17 cellular contexts compared by ENCODE assay signal in the genomic region with DNA sequence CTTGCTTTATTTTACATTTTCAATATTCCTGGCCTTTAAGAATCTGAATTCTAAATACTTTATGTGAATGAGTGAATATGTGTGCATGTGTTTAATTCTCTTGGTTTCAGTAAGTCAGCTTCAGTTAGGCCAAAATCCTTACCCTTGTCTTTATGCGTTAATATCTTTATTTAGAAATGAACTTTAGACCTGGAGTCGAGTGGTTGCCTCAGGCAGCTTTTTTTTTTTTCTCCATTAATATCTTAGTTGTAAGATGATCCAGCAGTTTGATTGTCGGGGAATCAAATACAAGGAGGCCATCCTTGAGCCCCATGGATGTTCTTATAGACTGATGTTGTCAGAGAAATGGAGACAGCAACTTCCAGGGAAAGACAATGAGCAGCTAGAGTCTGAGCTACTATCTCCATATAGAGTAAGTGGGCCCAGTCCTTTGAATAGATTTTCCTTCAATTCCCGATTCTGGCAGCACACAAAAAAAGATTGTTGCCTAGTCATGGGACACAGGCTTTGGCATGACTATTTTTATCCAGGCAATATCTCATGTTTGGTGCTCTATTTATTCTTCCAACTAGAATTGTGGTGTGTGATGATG.
DNase-seq lines count a peak whose midpoint lies in the region; ATAC-seq and TF ChIP-seq lines count a peak whose summit lies in the region.
"Had no signal": no experiment of that assay in that cellular context is flagged by ENCODE, and none has a peak within 500 bp of the region (broad histone marks: within the 10 kb centered on the region; RNA-seq: fewer than 3 reads in every experiment).

No MANE protein-coding gene starts in this region.

- H3K27me3 ChIP-seq in psoas muscle (ENCODE audit: insufficient read depth in 3 of 3, low read length in 2 of 3) (no peaks in the 10 kb centered on the region), smooth muscle cell (ENCODE audit: low read depth) (no peaks in the 10 kb centered on the region), left lung (no peaks in the 10 kb centered on the region)

- intact Hi-C loops in psoas muscle (cut with DNase I): no loop called here
- intact Hi-C loops in left lung (cut with DNase I): no loop called here

- DNase-seq in SK-N-MC (ENCODE audit: low read depth, low spot score) (peak; percentile 50), psoas muscle (no peak), smooth muscle cell (lab: John Stamatoyannopoulos, UW; ENCODE audit: unreplicated experiment) (no peak), left lung (no peak)
- DNase-seq: C1 segment of cervical spinal cord; Calu3; CD4-positive, alpha-beta memory T cell; COR-L47; DMS53; DMS79 treated with DMSO at 0.1 percent for 48 hours; GF-D8; GOT3; HFFc6 had no signal

- no peak for TF ChIP-seq CTCF in 22Rv1 (IDR thresholded peaks at IDR 0.05)
- TF ChIP-seq CTCF in psoas muscle (IDR thresholded peaks at IDR 0.05): no peak
- no peak for TF ChIP-seq CTCF in smooth muscle cell (IDR thresholded peaks at IDR 0.05; ENCODE audit: borderline replicate concordance, insufficient read depth, poor library complexity, severe bottlenecking)
- TF ChIP-seq CTCF in left lung (IDR thresholded peaks at IDR 0.05): no peak

- H3K9ac ChIP-seq in SK-N-MC (ENCODE audit: insufficient read length) (peak overlapping the region; percentile 46), smooth muscle cell (ENCODE audit: low read depth) (no peak overlapping the region)

- no peaks in the 10 kb centered on the region for H3F3A ChIP-seq in smooth muscle cell (ENCODE audit: low read depth)

- H3K4me1 ChIP-seq in psoas muscle (peaks cover 24% of the 10 kb centered on the region), smooth muscle cell (ENCODE audit: low read depth) (no peaks in the 10 kb centered on the region), left lung (peaks cover 0 to 5% of the 10 kb centered on the region in 2 donors)
- H3K4me1 ChIP-seq: HAP-1 had no signal

- H3K9me3 ChIP-seq in SK-N-MC (ENCODE audit: low read depth, low read length) (no peaks in the 10 kb centered on the region), psoas muscle (no peaks in the 10 kb centered on the region), smooth muscle cell (replicated peaks; ENCODE audit: low read depth) (no peaks in the 10 kb centered on the region), left lung (no peaks in the 10 kb centered on the region)
- H3K9me3 ChIP-seq: HAP-1 had no signal

- H3K27ac ChIP-seq in 22Rv1 (peak overlapping the region; percentile 48), SK-N-MC (peak overlapping the region; percentile 94), psoas muscle (peak overlapping the region; percentile 62), smooth muscle cell (ENCODE audit: low read depth) (no peak overlapping the region), left lung (no peak overlapping the region)

- ATAC-seq in psoas muscle (peak in 3 of 4 donors; percentile 44 to 66 (median 61)), left lung (no peak), GM18520 (IDR thresholded peaks at IDR 0.05; ENCODE audit: unreplicated experiment) (no peak), HG02642 (IDR thresholded peaks at IDR 0.05; ENCODE audit: poor library complexity, unreplicated experiment) (no peak)

- no peaks in the 10 kb centered on the region for H3K79me2 ChIP-seq in smooth muscle cell (ENCODE audit: low read depth)

- no peaks in the 10 kb centered on the region for H4K20me1 ChIP-seq in smooth muscle cell (ENCODE audit: low read depth)

- H3K36me3 ChIP-seq in SK-N-MC (ENCODE audit: insufficient read depth, low read length) (no peaks in the 10 kb centered on the region), psoas muscle (ENCODE audit: insufficient read depth in 1 of 2, low read depth in 1 of 2) (no peaks in the 10 kb centered on the region), smooth muscle cell (ENCODE audit: low read depth) (no peaks in the 10 kb centered on the region), left lung (no peaks in the 10 kb centered on the region)
- H3K36me3 ChIP-seq: HAP-1 had no signal

- H2AFZ ChIP-seq in smooth muscle cell (ENCODE audit: low read depth): peak overlapping the region; percentile 0

- H3K4me3 ChIP-seq in SK-N-MC (peak overlapping the region; percentile 63), psoas muscle (no peak overlapping the region), smooth muscle cell (no peak overlapping the region), left lung (no peak overlapping the region)
- H3K4me3 ChIP-seq: HAP-1 had no signal

- H3K4me2 ChIP-seq in smooth muscle cell: no peak overlapping the region

- WGBS in psoas muscle, 3 donors: 26 to 50% (median 30%) methylated on average over 4 of the region's 4 CpGs
- 88% methylated on average over 4 of the region's 4 CpGs for WGBS in smooth muscle cell (ENCODE audit: low lambda C conversion rate)

Comparison
In these comparisons a context has a peak if more than half of its experiments do, and no peak if none do; other contexts are left out.
1. H3K27ac ChIP-seq: peak in 22Rv1 (single experiment), SK-N-MC (single experiment) and psoas muscle (single experiment); none in smooth muscle cell (single experiment) and left lung (0 of 2).
2. ATAC-seq: peak in psoas muscle (3 of 4); none in left lung (single experiment), GM18520 (single experiment) and HG02642 (single experiment).